Comparison of ENCODE assay signal across 10 cellular contexts in genomic region chr22:17562906-17563870, GRCh38. TPM values are rescaled to one million over a fixed set of nuclear protein-coding genes. Genes with fewer than 3 reads are reported as not detected.
DNase-seq lines count a peak whose midpoint lies in the region; ATAC-seq and TF ChIP-seq lines count a peak whose summit lies in the region.
"Had no signal": no experiment of that assay in that cellular context is flagged by ENCODE, and none has a peak within 500 bp of the region (broad histone marks: within the 10 kb centered on the region; RNA-seq: fewer than 3 reads in every experiment).

SLC25A18 (plus strand) TSS chr22:17563498; CDS start chr22:17579945, 16,447 bp downstream.

- H3K36me3 Mint-ChIP-seq in endothelial cell (ENCODE audit: low read depth, unreplicated experiment): peaks cover 24% of the 10 kb centered on the region
- H3K36me3 Mint-ChIP-seq in naive thymus-derived CD4-positive, alpha-beta T cell: no peaks in the 10 kb centered on the region

- H3K27ac ChIP-seq in tibial artery: peak within 1 kb of the TSS; percentile 58 to 59
- no peak within 1 kb of the TSS for H3K27ac ChIP-seq in naive thymus-derived CD4-positive, alpha-beta T cell (ENCODE audit: low read depth, low read length)
- H3K27ac ChIP-seq: 22Rv1 had no signal

- no peak within 1 kb of the TSS for H3K27ac Mint-ChIP-seq in endothelial cell (ENCODE audit: unreplicated experiment)
- H3K27ac Mint-ChIP-seq in naive thymus-derived CD4-positive, alpha-beta T cell: no peak within 1 kb of the TSS
- H3K27ac Mint-ChIP-seq: dendritic cell treated with granulocyte-macrophage colony-stimulating factor and Interleukin-4, amounts not matched to agents 40 ng/mL and 50 ng/mL, for 4 days had no signal

- H3K9me3 Mint-ChIP-seq in endothelial cell (ENCODE audit: unreplicated experiment): no peaks in the 10 kb centered on the region
- H3K9me3 Mint-ChIP-seq in naive thymus-derived CD4-positive, alpha-beta T cell: peaks cover 0 to 4% (median 0%) of the 10 kb centered on the region in 11 donors
- H3K9me3 Mint-ChIP-seq: dendritic cell treated with granulocyte-macrophage colony-stimulating factor and Interleukin-4, amounts not matched to agents 40 ng/mL and 50 ng/mL, for 4 days had no signal

- peak; percentile 59 for DNase-seq in DMS 273 (lab: John Stamatoyannopoulos, UW; ENCODE audit: unreplicated experiment)
- DNase-seq in DMS 273 treated with DMSO at 0.1 percent for 48 hours (lab: John Stamatoyannopoulos, UW): no peak
- DNase-seq in endothelial cell (ENCODE audit: low spot score): no peak
- peak; percentile 86 for DNase-seq in midbrain (lab: John Stamatoyannopoulos, UW)
- peak; percentile 45 to 74 for DNase-seq in tibial artery
- DNase-seq in naive thymus-derived CD4-positive, alpha-beta T cell: no peak
- DNase-seq in effector CD8-positive, alpha-beta T cell (lab: John Stamatoyannopoulos, UW): no peak

- no peaks in the 10 kb centered on the region for H3K4me1 Mint-ChIP-seq in endothelial cell (ENCODE audit: unreplicated experiment)
- H3K4me1 Mint-ChIP-seq in naive thymus-derived CD4-positive, alpha-beta T cell: peaks cover 0 to 1% (median 0%) of the 10 kb centered on the region in 7 donors

- H3K27me3 ChIP-seq in tibial artery: peaks cover 0 to 4% of the 10 kb centered on the region in 2 donors
- no peaks in the 10 kb centered on the region for H3K27me3 ChIP-seq in naive thymus-derived CD4-positive, alpha-beta T cell (ENCODE audit: control insufficient read depth in 2 of 2, insufficient read depth in 2 of 2, low read length in 2 of 2)

- CTCF ChIA-PET in naive thymus-derived CD4-positive, alpha-beta T cell (lab: Charles Lee): no interaction called here

- H3K4me1 ChIP-seq in tibial artery: peaks cover 0 to 22% (median 10%) of the 10 kb centered on the region in 4 donors
- no peaks in the 10 kb centered on the region for H3K4me1 ChIP-seq in naive thymus-derived CD4-positive, alpha-beta T cell (ENCODE audit: control insufficient read depth in 2 of 2, insufficient read depth in 2 of 2, low read length in 2 of 2)

- POLR2A ChIA-PET in naive thymus-derived CD4-positive, alpha-beta T cell (lab: Charles Lee): no interaction called here

- TF ChIP-seq CTCF in endothelial cell (IDR thresholded peaks at IDR 0.05; ENCODE audit: unreplicated experiment) (no peak), tibial artery (IDR thresholded peaks at IDR 0.05) (no peak)

- H3K4me3 ChIP-seq in tibial artery: no peak within 1 kb of the TSS
- no peak within 1 kb of the TSS for H3K4me3 ChIP-seq in naive thymus-derived CD4-positive, alpha-beta T cell (ENCODE audit: low read length)

- peak within 1 kb of the TSS; percentile 31 for H3K4me3 Mint-ChIP-seq in endothelial cell (ENCODE audit: unreplicated experiment)
- no peak within 1 kb of the TSS for H3K4me3 Mint-ChIP-seq in naive thymus-derived CD4-positive, alpha-beta T cell
- H3K4me3 Mint-ChIP-seq: dendritic cell treated with granulocyte-macrophage colony-stimulating factor and Interleukin-4, amounts not matched to agents 40 ng/mL and 50 ng/mL, for 4 days had no signal

- ATAC-seq in naive thymus-derived CD4-positive, alpha-beta T cell: no peak
- no peak for ATAC-seq in GM18873 (IDR thresholded peaks at IDR 0.05; ENCODE audit: low FRiP score, unreplicated experiment)

- peaks cover 14% of the 10 kb centered on the region for H3K27me3 Mint-ChIP-seq in endothelial cell (ENCODE audit: unreplicated experiment)
- peaks cover 0 to 5% (median 4%) of the 10 kb centered on the region in 5 donors for H3K27me3 Mint-ChIP-seq in naive thymus-derived CD4-positive, alpha-beta T cell

- intact Hi-C loops in tibial artery (cut with DNase I; ENCODE audit: low total_unique reads): no loop called here
- intact Hi-C loops in naive thymus-derived CD4-positive, alpha-beta T cell (cut with micrococcal nuclease): no loop called here

- no peaks in the 10 kb centered on the region for H3K9me3 ChIP-seq in tibial artery
- H3K9me3 ChIP-seq in naive thymus-derived CD4-positive, alpha-beta T cell (ENCODE audit: control insufficient read depth in 2 of 3, low read length in 3 of 3): no peaks in the 10 kb centered on the region

- no peaks in the 10 kb centered on the region for H3K36me3 ChIP-seq in tibial artery
- no peaks in the 10 kb centered on the region for H3K36me3 ChIP-seq in naive thymus-derived CD4-positive, alpha-beta T cell (ENCODE audit: control insufficient read depth in 2 of 3, insufficient read depth in 3 of 3, low read length in 3 of 3)

RNA-seq across cellular contexts. Expression of gene SLC25A18, which starts in this region (rescaled TPM):
- total RNA-seq in endothelial cell (ENCODE audit: unreplicated experiment): 2.2 TPM
- total RNA-seq in naive thymus-derived CD4-positive, alpha-beta T cell: not detected
- polyA plus RNA-seq in naive thymus-derived CD4-positive, alpha-beta T cell: under 1 TPM in 1 of 2 donors, not detected in 1; 0.08 TPM

Comparison
In these comparisons a context has a peak if more than half of its experiments do, and no peak if none do; other contexts are left out.
1. DNase-seq: peak in DMS 273 (single experiment), midbrain (single experiment) and tibial artery (2 of 2); none in DMS 273 treated with DMSO at 0.1 percent for 48 hours (single experiment), endothelial cell (single experiment), naive thymus-derived CD4-positive, alpha-beta T cell (0 of 9) and effector CD8-positive, alpha-beta T cell (single experiment).